In the genomic region with DNA sequence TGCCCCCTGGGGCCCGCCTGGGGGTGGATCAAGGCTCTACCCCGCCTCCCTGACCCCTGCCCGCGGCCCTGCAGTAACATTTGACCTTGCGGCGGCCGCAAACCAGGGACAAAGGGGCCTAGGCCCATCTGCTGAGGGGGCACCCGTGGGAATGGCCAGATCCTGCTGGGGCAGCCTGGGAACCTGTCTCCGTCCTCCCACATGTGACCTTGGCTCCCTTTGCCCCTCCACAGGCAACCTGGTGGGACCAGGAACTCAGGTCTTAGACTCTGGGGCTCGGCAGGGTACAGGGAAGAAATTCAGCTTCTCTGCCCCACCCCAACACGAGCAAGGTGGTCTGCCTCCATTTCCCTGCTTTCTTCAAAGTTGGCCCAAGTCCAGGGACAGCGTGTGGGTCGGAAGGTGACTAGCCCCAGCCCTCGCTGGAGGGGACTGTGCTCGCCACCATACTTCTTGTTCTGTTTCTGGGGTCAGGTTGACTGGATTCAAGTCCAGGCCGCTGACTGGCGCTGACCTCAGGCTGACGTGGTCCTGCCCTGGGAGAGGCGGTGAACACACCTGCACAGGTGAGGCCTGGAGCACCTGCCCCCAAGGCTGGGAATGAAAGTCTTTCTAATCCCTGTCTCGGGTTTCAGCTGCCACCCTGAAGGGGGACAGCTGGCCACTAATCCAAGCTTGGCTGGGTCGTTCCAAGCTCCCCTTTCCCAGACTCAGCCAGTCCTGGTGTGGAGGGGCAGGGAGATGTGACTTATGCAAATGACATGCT, we compare ENCODE assay signal across 1 cellular context.
TF ChIP-seq lines count a peak whose summit lies in the region.

No MANE protein-coding gene starts in this region.

TF ChIP-seq in HepG2, 621 proteins besides CTCF, POLR2A, EP300 and RAD21 (continued from another document):
- TF ChIP-seq MAZ (IDR thresholded peaks at IDR 0.05; ENCODE audit: borderline replicate concordance, low read depth, low read length) (peak; percentile 84), MAZ (CRISPR knock-in tag; IDR thresholded peaks at IDR 0.05; ENCODE audit: low read depth) (peak; percentile 82; the same call in 1 of the 2 replicates), HHEX (CRISPR knock-in tag; IDR thresholded peaks at IDR 0.05) (peak; percentile 80), SIN3A (IDR thresholded peaks at IDR 0.05; ENCODE audit: borderline replicate concordance, low read depth, low read length) (0 out of 2 replicates have a peak, but pooled peaks have one; percentile 5), HMG20A (CRISPR knock-in tag; IDR thresholded peaks at IDR 0.05; ENCODE audit: borderline replicate concordance) (peak; percentile 96), HMG20B (CRISPR knock-in tag; conservative IDR thresholded peaks at IDR 0.05) (peak; percentile 97), MTA1 (CRISPR knock-in tag; IDR thresholded peaks at IDR 0.05; ENCODE audit: borderline replicate concordance) (peak; percentile 98), GPBP1L1 (CRISPR knock-in tag; IDR thresholded peaks at IDR 0.05) (no peak), ZNF263 (CRISPR knock-in tag; IDR thresholded peaks at IDR 0.05) (peak; percentile 100), SMAD3 (CRISPR knock-in tag; IDR thresholded peaks at IDR 0.05) (peak; percentile 87), SAP130 (CRISPR knock-in tag; IDR thresholded peaks at IDR 0.05; ENCODE audit: low read depth) (peak; percentile 85), MBNL3 (CRISPR knock-in tag; conservative IDR thresholded peaks at IDR 0.05) (no peak), UBTF (CRISPR knock-in tag; IDR thresholded peaks at IDR 0.05) (peak; percentile 73), THAP9 (CRISPR knock-in tag; IDR thresholded peaks at IDR 0.05; ENCODE audit: borderline replicate concordance) (peak; percentile 71), ZNF317 (CRISPR knock-in tag; IDR thresholded peaks at IDR 0.05) (peak; percentile 75; the same call in 1 of the 2 replicates), MEIS1 (CRISPR knock-in tag; IDR thresholded peaks at IDR 0.05; ENCODE audit: borderline replicate concordance) (0 out of 2 replicates have a peak, but pooled peaks have one; percentile 80), SALL2 (CRISPR knock-in tag; IDR thresholded peaks at IDR 0.05) (peak; percentile 57)
- TF ChIP-seq, protein P1, sequence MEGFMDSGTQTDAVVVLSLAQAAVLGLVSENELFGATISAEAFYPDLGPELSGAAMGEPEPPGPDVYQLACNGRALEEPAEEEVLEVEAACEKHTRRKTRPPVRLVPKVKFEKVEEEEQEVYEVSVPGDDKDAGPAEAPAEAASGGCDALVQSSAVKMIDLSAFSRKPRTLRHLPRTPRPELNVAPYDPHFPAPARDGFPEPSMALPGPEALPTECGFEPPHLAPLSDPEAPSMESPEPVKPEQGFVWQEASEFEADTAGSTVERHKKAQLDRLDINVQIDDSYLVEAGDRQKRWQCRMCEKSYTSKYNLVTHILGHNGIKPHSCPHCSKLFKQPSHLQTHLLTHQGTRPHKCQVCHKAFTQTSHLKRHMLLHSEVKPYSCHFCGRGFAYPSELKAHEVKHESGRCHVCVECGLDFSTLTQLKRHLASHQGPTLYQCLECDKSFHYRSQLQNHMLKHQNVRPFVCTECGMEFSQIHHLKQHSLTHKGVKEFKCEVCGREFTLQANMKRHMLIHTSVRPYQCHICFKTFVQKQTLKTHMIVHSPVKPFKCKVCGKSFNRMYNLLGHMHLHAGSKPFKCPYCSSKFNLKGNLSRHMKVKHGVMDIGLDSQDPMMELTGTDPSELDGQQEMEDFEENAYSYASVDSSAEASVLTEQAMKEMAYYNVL (CRISPR knock-in tag; IDR thresholded peaks at IDR 0.05; ENCODE audit: borderline replicate concordance) = peak; percentile 68; the same call in 1 of the 2 replicates
- TF ChIP-seq, protein P2, sequence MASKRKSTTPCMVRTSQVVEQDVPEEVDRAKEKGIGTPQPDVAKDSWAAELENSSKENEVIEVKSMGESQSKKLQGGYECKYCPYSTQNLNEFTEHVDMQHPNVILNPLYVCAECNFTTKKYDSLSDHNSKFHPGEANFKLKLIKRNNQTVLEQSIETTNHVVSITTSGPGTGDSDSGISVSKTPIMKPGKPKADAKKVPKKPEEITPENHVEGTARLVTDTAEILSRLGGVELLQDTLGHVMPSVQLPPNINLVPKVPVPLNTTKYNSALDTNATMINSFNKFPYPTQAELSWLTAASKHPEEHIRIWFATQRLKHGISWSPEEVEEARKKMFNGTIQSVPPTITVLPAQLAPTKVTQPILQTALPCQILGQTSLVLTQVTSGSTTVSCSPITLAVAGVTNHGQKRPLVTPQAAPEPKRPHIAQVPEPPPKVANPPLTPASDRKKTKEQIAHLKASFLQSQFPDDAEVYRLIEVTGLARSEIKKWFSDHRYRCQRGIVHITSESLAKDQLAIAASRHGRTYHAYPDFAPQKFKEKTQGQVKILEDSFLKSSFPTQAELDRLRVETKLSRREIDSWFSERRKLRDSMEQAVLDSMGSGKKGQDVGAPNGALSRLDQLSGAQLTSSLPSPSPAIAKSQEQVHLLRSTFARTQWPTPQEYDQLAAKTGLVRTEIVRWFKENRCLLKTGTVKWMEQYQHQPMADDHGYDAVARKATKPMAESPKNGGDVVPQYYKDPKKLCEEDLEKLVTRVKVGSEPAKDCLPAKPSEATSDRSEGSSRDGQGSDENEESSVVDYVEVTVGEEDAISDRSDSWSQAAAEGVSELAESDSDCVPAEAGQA (IDR thresholded peaks at IDR 0.05; ENCODE audit: low read depth) = 0 out of 2 replicates have a peak, but pooled peaks have one; percentile 29
- TF ChIP-seq, protein P2 (CRISPR knock-in tag; IDR thresholded peaks at IDR 0.05; ENCODE audit: borderline replicate concordance) = no peak
- TF ChIP-seq, protein P3, sequence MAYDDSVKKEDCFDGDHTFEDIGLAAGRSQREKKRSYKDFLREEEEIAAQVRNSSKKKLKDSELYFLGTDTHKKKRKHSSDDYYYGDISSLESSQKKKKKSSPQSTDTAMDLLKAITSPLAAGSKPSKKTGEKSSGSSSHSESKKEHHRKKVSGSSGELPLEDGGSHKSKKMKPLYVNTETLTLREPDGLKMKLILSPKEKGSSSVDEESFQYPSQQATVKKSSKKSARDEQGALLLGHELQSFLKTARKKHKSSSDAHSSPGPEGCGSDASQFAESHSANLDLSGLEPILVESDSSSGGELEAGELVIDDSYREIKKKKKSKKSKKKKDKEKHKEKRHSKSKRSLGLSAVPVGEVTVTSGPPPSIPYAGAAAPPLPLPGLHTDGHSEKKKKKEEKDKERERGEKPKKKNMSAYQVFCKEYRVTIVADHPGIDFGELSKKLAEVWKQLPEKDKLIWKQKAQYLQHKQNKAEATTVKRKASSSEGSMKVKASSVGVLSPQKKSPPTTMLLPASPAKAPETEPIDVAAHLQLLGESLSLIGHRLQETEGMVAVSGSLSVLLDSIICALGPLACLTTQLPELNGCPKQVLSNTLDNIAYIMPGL (CRISPR knock-in tag; IDR thresholded peaks at IDR 0.05; ENCODE audit: borderline replicate concordance in 1 of 2, low read depth in 1 of 2) = peak; percentile 28 to 61; a peak in 3 of 4 replicates
